ENCODE assay signal across 9 cellular contexts in the genomic region with DNA sequence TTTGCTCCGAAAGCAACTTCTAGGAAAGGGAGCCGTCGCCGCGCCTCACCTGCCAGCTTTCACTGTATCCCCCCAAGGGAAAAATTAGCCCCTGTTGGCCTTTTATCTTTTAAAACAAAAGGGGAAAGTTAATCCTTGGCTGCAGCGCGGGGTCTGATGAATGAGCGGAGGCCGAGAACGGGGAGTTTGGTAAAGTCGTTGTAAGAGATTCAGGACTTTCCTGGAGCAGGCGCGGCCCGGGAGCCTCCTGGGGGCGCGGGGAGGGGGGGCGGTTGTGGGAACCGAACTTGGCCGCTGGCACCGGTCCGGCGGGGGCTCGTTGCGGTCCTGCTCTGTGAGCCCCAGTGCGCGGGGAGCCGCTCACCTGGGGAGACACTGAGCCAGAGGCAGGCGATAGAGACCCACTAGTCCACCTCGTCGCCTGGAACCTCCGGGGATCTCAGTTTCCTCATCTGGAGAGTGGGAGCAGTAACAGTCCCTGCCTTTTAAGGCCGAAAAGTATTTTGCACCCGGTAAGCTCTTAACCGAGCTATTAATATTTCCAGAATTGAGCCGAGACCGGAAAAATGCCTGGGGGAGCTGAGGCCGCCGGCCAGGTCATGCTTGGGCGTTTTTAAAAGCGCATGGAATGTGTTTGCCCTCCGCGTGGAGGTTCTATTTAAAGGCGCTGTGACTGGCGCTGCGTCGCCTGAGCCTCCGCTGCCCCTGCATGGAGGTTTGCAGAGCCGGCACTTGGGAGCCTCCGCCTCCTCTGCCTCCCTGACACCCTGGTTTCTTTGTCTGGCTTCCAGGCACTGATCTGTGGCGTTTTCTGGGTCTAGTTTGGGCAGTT. TPM values are rescaled to one million over a fixed set of nuclear protein-coding genes. Genes with fewer than 3 reads are reported as not detected.
DNase-seq lines count a peak whose midpoint lies in the region; ATAC-seq and TF ChIP-seq lines count a peak whose summit lies in the region.
"Had no signal": no experiment of that assay in that cellular context is flagged by ENCODE, and none has a peak within 500 bp of the region (broad histone marks: within the 10 kb centered on the region; RNA-seq: fewer than 3 reads in every experiment).

No MANE protein-coding gene starts in this region.

- no peak overlapping the region for H3K27ac Mint-ChIP-seq in effector memory CD8-positive, alpha-beta T cell

- H3K4me3 ChIP-seq in cardiac muscle cell (peak overlapping the region; percentile 38), muscle layer of duodenum (ENCODE audit: low read depth in 1 of 2, low read length in 2 of 2) (peak overlapping the region; percentile 1 to 76)

- H3K27ac ChIP-seq in cardiac muscle cell (no peak overlapping the region), muscle layer of duodenum (ENCODE audit: low read length) (no peak overlapping the region)

- intact Hi-C loops in cardiac septum (cut with DNase I): loop anchor here (2.0 to 5.0 kb wide), 2 partner anchors 34 to 63 kb away; partner anchors contain the start of gene GIGYF2

- no peaks in the 10 kb centered on the region for H3K9me3 ChIP-seq in cardiac muscle cell (ENCODE audit: low read depth)
- H3K9me3 ChIP-seq in muscle layer of duodenum (ENCODE audit: control insufficient read depth in 1 of 2, low read length in 2 of 2): no peaks in the 10 kb centered on the region

- no peak for ATAC-seq in effector memory CD8-positive, alpha-beta T cell (replicated peaks)
- no peak for ATAC-seq in HG03097 (IDR thresholded peaks at IDR 0.05; ENCODE audit: low FRiP score, unreplicated experiment)
- no peak for ATAC-seq in HG03139 (IDR thresholded peaks at IDR 0.05; ENCODE audit: unreplicated experiment)

- H3K27me3 Mint-ChIP-seq in effector memory CD8-positive, alpha-beta T cell: peaks cover 38 to 53% of the 10 kb centered on the region in 2 donors

- H3K36me3 ChIP-seq in cardiac muscle cell (no peaks in the 10 kb centered on the region), muscle layer of duodenum (ENCODE audit: control insufficient read depth in 1 of 2, insufficient read depth in 2 of 2, low read length in 2 of 2) (no peaks in the 10 kb centered on the region)

- peak overlapping the region; percentile 20 to 31 for H3K4me3 Mint-ChIP-seq in effector memory CD8-positive, alpha-beta T cell

- DNase-seq in cardiac muscle cell (ENCODE audit: low read depth in 1 of 2, low spot score in 1 of 2) (peak in 1 of 2 donors; percentile 61), cardiac septum (ENCODE audit: low spot score) (no peak), AML-193 (lab: John Stamatoyannopoulos, UW) (no peak), KBM-7 (no peak)
- DNase-seq in effector memory CD8-positive, alpha-beta T cell: no peak
- DNase-seq: effector CD8-positive, alpha-beta T cell had no signal

- H3K4me1 ChIP-seq in cardiac muscle cell (ENCODE audit: low read depth): no peaks in the 10 kb centered on the region
- H3K4me1 ChIP-seq in muscle layer of duodenum (ENCODE audit: control insufficient read depth in 1 of 2, insufficient read depth in 2 of 2, low read length in 2 of 2): peaks cover 0 to 24% of the 10 kb centered on the region in 2 donors

- in situ Hi-C loops in KBM-7 (cut with MboI; ENCODE audit: low pct_unique_long_range_greater_than_20kb, low sequenced_read_pairs): no loop called here

- H3K36me3 Mint-ChIP-seq in effector memory CD8-positive, alpha-beta T cell (ENCODE audit: insufficient read depth): peaks cover 5% of the 10 kb centered on the region

- peaks cover 3 to 5% of the 10 kb centered on the region in 2 donors for H3K4me1 Mint-ChIP-seq in effector memory CD8-positive, alpha-beta T cell (ENCODE audit: low read depth in 2 of 2)

- no peak for TF ChIP-seq CTCF in cardiac muscle cell (IDR thresholded peaks at IDR 0.05; ENCODE audit: low read depth, low read length)

- H3K27me3 ChIP-seq in cardiac muscle cell (peaks cover 36% of the 10 kb centered on the region), muscle layer of duodenum (ENCODE audit: low read depth, low read length) (peaks cover 15% of the 10 kb centered on the region)

- H3K9me3 Mint-ChIP-seq in effector memory CD8-positive, alpha-beta T cell: no peaks in the 10 kb centered on the region

RNA-seq across cellular contexts. Expression of gene EFHD1, which starts 1.1 kb away (rescaled TPM):
- total RNA-seq in cardiac muscle cell: 3.2 and 8.0 TPM in 2 replicates
- 12.4 and 19.5 TPM in 2 replicates for polyA plus RNA-seq in cardiac muscle cell
- total RNA-seq in cardiac septum: 20.1 TPM
